In the genomic region with DNA sequence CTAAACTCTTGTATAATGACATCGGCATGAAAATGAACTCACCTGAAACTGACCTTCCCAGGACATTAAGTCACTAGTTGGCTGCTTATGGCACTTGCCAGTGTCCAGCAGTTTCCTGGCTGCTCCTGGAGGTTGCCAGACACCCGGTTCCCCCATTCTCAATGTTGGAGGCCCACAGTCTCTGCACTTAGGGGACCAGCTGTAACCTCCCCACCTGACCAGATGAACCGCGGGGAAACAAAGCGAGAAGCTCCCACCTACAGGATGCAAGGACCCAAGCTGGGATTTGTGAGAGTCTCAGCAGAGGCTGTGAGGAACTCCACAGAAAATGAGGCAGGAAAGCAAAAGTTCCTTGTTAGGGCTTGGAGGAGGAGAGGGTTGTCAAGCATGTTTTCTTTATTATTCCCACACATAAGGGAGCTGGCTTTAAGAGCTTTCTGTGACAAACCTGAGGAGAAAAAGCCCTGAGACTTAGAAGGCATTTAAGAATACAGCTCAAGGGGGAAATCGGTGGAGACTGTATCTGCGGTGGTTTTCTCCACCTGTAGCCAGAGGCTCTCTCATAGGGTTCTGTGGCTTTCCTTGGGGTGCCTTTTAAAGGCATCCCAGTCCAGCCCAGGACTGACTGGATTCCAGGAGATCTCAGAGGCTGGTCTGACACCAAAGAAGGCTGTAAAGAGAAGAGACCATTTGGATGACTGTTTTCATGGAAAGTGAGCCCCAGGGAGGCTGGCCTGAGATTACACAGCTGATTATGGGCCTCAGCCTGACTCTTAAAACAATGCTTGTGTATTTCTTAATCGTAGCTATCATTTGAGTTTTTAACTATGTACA, we compare ENCODE assay signal across 1 cellular context.
TF ChIP-seq lines count a peak whose summit lies in the region.

No MANE protein-coding gene starts in this region.

TF ChIP-seq in endothelial cell of umbilical vein, 7 proteins besides CTCF, POLR2A, EP300 and RAD21:
- TF ChIP-seq MYC (IDR thresholded peaks at IDR 0.05; ENCODE audit: low read depth, low read length): no peak
TF ChIP-seq in endothelial cell of umbilical vein: peak in this region for 0.
